In the genomic region with DNA sequence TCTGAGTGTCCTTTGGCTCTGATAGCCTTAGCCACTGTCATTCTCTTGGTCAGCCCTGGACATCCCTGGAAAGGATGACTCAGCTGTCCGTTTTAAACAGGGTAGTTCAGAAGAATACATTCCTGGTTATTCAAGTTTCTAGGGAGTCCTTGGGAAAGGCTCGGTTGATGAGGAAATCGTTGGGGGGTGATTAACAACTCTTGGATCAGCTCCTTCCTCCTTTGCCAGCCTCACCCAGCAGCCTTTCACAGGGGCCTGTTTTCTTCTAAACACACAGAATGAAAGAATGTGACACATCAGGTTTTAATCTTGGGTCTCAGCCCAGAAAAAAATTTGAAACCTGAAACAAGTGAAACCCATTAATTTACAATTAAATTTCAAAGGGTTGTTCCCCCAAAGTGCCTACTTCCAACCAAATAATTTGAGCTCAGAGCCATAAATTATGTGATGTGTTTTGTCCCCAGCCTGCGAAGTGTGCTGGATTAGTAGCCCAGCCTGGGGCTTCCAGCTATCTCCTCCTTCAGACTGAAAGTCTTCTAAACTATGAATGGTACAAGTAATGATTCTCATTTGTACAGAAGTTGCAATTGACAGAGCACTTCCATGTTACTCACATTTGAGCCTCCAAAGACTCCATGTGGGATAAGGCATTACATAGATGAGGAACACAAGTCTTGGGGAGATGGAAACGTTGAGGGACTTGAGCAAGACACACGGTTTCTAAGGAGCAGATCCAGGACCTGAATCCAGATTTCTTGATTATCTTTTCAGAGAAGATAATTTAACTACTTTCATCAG, we compare ENCODE assay signal across 10 cellular contexts. TPM values are rescaled to one million over a fixed set of nuclear protein-coding genes. Genes with fewer than 3 reads are reported as not detected.
DNase-seq lines count a peak whose midpoint lies in the region; ATAC-seq and TF ChIP-seq lines count a peak whose summit lies in the region.
"Had no signal": no experiment of that assay in that cellular context is flagged by ENCODE, and none has a peak within 500 bp of the region (broad histone marks: within the 10 kb centered on the region; RNA-seq: fewer than 3 reads in every experiment).

No MANE protein-coding gene starts in this region.

- DNase-seq in BJ (ENCODE audit: low read depth) (peak; percentile 86), NCI-H69 (lab: John Stamatoyannopoulos, UW) (peak; percentile 16), esophagus squamous epithelium (lab: John Stamatoyannopoulos, UW) (no peak), osteoblast (ENCODE audit: insufficient read length, low spot score, missing footprints) (peak; percentile 85), HEK293T (ENCODE audit: extremely low spot score) (no peak), NCI-H1048 (lab: John Stamatoyannopoulos, UW) (no peak)

- no peak overlapping the region for H2AFZ ChIP-seq in osteoblast (ENCODE audit: low read length)

- CTCF ChIA-PET in BJ (lab: Yijun Ruan, JAX) (interaction anchor here (0.7 to 1.9 kb wide), 10 partner anchors 9 to 1432 kb away, joined by 3 to 9 read pairs (median 4); partner anchors contain the start of gene ZDHHC13), HEK293T (lab: Yijun Ruan, JAX) (no interaction called here)

- ATAC-seq in GM21723 (IDR thresholded peaks at IDR 0.05; ENCODE audit: unreplicated experiment) (no peak), GM19452 (IDR thresholded peaks at IDR 0.05; ENCODE audit: unreplicated experiment) (no peak)

- TF ChIP-seq CTCF in BJ (IDR thresholded peaks at IDR 0.05; ENCODE audit: insufficient read depth, low read depth, low read length) = no peak
- no peak for TF ChIP-seq CTCF in esophagus squamous epithelium (IDR thresholded peaks at IDR 0.05)
- TF ChIP-seq CTCF in osteoblast (IDR thresholded peaks at IDR 0.05; ENCODE audit: extremely low read depth, low read depth, low read length) = no peak

- H3K4me2 ChIP-seq in osteoblast (ENCODE audit: insufficient read depth, low read length) = peak overlapping the region; percentile 35

- no peak overlapping the region for H3K4me3 ChIP-seq in BJ (ENCODE audit: low read depth, low read length)
- H3K4me3 ChIP-seq in esophagus squamous epithelium = no peak overlapping the region
- no peak overlapping the region for H3K4me3 ChIP-seq in osteoblast (ENCODE audit: insufficient read depth, low read length)

- H3K79me2 ChIP-seq in osteoblast (ENCODE audit: insufficient read depth, low read length) = no peaks in the 10 kb centered on the region

- no peaks in the 10 kb centered on the region for H3K27me3 ChIP-seq in BJ (ENCODE audit: control insufficient read depth, insufficient read depth, low read length)
- no peaks in the 10 kb centered on the region for H3K27me3 ChIP-seq in esophagus squamous epithelium
- H3K27me3 ChIP-seq in osteoblast (ENCODE audit: insufficient read depth, low read length) = peaks cover 9% of the 10 kb centered on the region

- no peaks in the 10 kb centered on the region for H3K9me3 ChIP-seq in esophagus squamous epithelium
- no peaks in the 10 kb centered on the region for H3K9me3 ChIP-seq in osteoblast (ENCODE audit: low read depth, low read length)

- H3K27ac ChIP-seq in esophagus squamous epithelium = peak overlapping the region; percentile 75 to 91 (median 81)
- H3K27ac ChIP-seq in osteoblast (ENCODE audit: low read depth, low read length) = peak overlapping the region; percentile 87

- WGBS in esophagus squamous epithelium, 2 donors = 14 to 23% methylated on average over 5 to 6 of the region's 6 CpGs

- no peaks in the 10 kb centered on the region for H3K36me3 ChIP-seq in BJ (ENCODE audit: control insufficient read depth, insufficient read depth, low read length)
- no peaks in the 10 kb centered on the region for H3K36me3 ChIP-seq in esophagus squamous epithelium
- no peaks in the 10 kb centered on the region for H3K36me3 ChIP-seq in osteoblast (ENCODE audit: insufficient read depth, low read length)

- TF ChIP-seq POLR2A in esophagus squamous epithelium (IDR thresholded peaks at IDR 0.05) = no peak

- POLR2A ChIA-PET in BJ (lab: Charles Lee) = interaction anchor here (0.6 kb wide), 2 partner anchors 51 to 1075 kb away, joined by 4 to 5 read pairs; no protein-coding TSS in a partner anchor
- POLR2A ChIA-PET in HEK293T (lab: Yijun Ruan, JAX) = no interaction called here

- no peaks in the 10 kb centered on the region for H4K20me1 ChIP-seq in osteoblast (ENCODE audit: insufficient read depth, low read length)

- peaks cover 12 to 89% (median 14%) of the 10 kb centered on the region in 3 donors for H3K4me1 ChIP-seq in esophagus squamous epithelium
- H3K4me1 ChIP-seq in osteoblast (ENCODE audit: insufficient read depth, low read length) = peaks cover 26% of the 10 kb centered on the region

- intact Hi-C loops in esophagus squamous epithelium (cut with DNase I) = no loop called here

TF ChIP-seq in HEK293T, 16 proteins besides CTCF, POLR2A, EP300 and RAD21:
- TF ChIP-seq BHLHE40 (IDR thresholded peaks at IDR 0.05; ENCODE audit: borderline replicate concordance) (no peak), ZNF384 (IDR thresholded peaks at IDR 0.05) (no peak), CTBP1 (IDR thresholded peaks at IDR 0.05; ENCODE audit: borderline replicate concordance) (no peak), FOXA1 (IDR thresholded peaks at IDR 0.05) (no peak), LEF1 (IDR thresholded peaks at IDR 0.05; ENCODE audit: borderline replicate concordance) (no peak), L3MBTL2 (conservative IDR thresholded peaks at IDR 0.05) (no peak), FOXM1 (IDR thresholded peaks at IDR 0.05; ENCODE audit: borderline replicate concordance) (no peak), TARDBP (IDR thresholded peaks at IDR 0.05) (no peak), SP1 (IDR thresholded peaks at IDR 0.05) (no peak), HDGF (IDR thresholded peaks at IDR 0.05; ENCODE audit: borderline replicate concordance) (no peak), ARNT (IDR thresholded peaks at IDR 0.05) (no peak), NFRKB (IDR thresholded peaks at IDR 0.05) (no peak), SUZ12 (IDR thresholded peaks at IDR 0.05) (no peak), ELF4 (IDR thresholded peaks at IDR 0.05) (no peak), FOXK2 (IDR thresholded peaks at IDR 0.05) (no peak)
- TF ChIP-seq, protein P1, sequence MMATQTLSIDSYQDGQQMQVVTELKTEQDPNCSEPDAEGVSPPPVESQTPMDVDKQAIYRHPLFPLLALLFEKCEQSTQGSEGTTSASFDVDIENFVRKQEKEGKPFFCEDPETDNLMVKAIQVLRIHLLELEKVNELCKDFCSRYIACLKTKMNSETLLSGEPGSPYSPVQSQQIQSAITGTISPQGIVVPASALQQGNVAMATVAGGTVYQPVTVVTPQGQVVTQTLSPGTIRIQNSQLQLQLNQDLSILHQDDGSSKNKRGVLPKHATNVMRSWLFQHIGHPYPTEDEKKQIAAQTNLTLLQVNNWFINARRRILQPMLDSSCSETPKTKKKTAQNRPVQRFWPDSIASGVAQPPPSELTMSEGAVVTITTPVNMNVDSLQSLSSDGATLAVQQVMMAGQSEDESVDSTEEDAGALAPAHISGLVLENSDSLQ (IDR thresholded peaks at IDR 0.05) = no peak

RNA-seq across cellular contexts. Expression of gene MRGPRX2, which starts 19.3 kb away (rescaled TPM):
- polyA plus RNA-seq in BJ (2011; rRNA removed) = not detected in 2 replicates
- polyA minus RNA-seq in BJ (2011; rRNA and poly(A)+ RNA removed) = not detected in 2 replicates
- total RNA-seq in esophagus squamous epithelium = under 1 TPM in 1 of 4 donors, not detected in 3; 0.19 TPM
- not detected in 2 replicates for total RNA-seq in osteoblast
- total RNA-seq: mononuclear cell, SK-MEL-5 had no signal

RNA-seq across cellular contexts. Expression of gene ZDHHC13, which starts 37.1 kb away (rescaled TPM):
- 9.3 and 16.7 TPM in 2 replicates for polyA plus RNA-seq in BJ (2011; rRNA removed)
- polyA minus RNA-seq in BJ (2011; rRNA and poly(A)+ RNA removed) = 9.5 and 9.8 TPM in 2 replicates
- total RNA-seq in esophagus squamous epithelium = 10 to 100 TPM; 45.8 to 64.9 (median 58.1) TPM
- 16.6 and 20.6 TPM in 2 replicates for total RNA-seq in osteoblast

Comparison
In these comparisons a context has a peak if more than half of its experiments do, and no peak if none do; other contexts are left out.
1. DNase-seq: peak in BJ (single experiment), NCI-H69 (single experiment) and osteoblast (single experiment); none in esophagus squamous epithelium (single experiment), HEK293T (single experiment) and NCI-H1048 (single experiment).